Comparison of ENCODE assay signal across 1 cellular context in the genomic region with DNA sequence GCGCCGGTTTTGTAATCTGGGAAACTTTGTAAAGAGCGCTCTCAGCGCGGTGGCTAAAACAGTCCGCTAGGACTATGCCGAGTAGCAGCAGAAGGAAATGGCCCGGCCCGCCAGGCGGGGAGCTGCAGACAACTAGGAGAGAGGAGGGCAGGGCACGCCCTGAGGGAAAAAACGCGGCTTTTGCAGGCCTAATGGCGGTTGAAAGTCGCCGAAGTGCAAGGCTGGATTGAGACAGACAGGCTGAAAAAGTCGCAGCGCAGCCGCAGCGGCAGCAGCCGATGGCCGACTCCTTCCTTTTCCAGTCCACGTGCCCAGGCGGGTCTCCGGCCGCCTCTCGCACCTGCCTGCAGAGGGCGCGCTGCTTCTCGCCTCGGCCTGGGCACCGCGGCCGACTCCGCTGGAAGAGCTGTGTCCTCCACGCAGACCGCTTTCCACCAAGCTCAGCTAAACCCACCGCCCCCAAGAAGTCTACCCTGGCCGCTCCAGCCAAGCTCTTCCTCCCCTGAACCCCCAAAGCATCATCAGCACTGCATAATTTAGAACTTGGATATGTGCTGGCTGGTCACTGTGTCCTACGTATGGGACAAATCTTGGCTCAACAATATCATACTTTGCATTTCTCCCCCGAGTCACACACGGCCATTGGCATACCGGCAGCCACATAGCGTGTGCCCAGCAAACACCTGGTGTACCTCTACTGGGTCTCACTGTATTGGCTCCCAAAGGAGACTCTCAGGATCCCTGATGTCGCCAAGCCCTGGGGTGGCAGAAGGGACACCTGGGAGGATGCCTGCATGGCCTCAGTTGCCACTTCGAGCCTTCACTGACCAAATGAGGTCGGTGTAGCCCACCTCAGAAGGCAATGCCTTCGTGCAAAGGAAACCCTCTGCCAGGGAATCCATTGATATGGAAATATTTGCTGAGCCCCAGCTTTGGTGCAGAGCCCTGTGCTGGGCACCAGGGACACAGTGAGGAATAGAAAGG.
TF ChIP-seq lines count a peak whose summit lies in the region.

No MANE protein-coding gene starts in this region.

TF ChIP-seq in K562, 482 proteins besides CTCF, POLR2A, EP300 and RAD21 (continued from another document):
- TF ChIP-seq USF2 (CRISPR knock-in tag; IDR thresholded peaks at IDR 0.05) (peak; percentile 75), YY1 (IDR thresholded peaks at IDR 0.05; ENCODE audit: borderline replicate concordance in 1 of 3, control insufficient read depth in 1 of 3, extremely low read depth in 1 of 3, insufficient read depth in 3 of 3, insufficient read length in 1 of 3, insufficient replicate concordance in 2 of 3, low read depth in 1 of 3, low read length in 2 of 3) (peak in 2 of 3 experiments; percentile 73 to 82), ZBTB7A (IDR thresholded peaks at IDR 0.05; ENCODE audit: borderline replicate concordance, control insufficient read depth, low read depth, low read length) (peak; percentile 26; the same call in 1 of the 2 replicates), CREB5 (CRISPR knock-in tag; IDR thresholded peaks at IDR 0.05) (no peak), ATF7 (IDR thresholded peaks at IDR 0.05) (peak; percentile 36; the same call in 1 of the 2 replicates), ETV6 (IDR thresholded peaks at IDR 0.05; ENCODE audit: borderline replicate concordance in 1 of 2, low read depth in 2 of 2, low read length in 1 of 2) (no peak), ETV6 (CRISPR knock-in tag; IDR thresholded peaks at IDR 0.05; ENCODE audit: borderline replicate concordance) (no peak), MYC (IDR thresholded peaks at IDR 0.05; ENCODE audit: low read depth, low read length) (peak; percentile 96), MYC (CRISPR knock-in tag; IDR thresholded peaks at IDR 0.05; ENCODE audit: borderline replicate concordance, low read depth) (peak; percentile 77; the same call in 1 of the 2 replicates)
